ENCODE assay signal across 15 cellular contexts in genomic region chr22:49147617-49148175, GRCh38.
DNase-seq lines count a peak whose midpoint lies in the region; ATAC-seq and TF ChIP-seq lines count a peak whose summit lies in the region.
"Had no signal": no experiment of that assay in that cellular context is flagged by ENCODE, and none has a peak within 500 bp of the region (broad histone marks: within the 10 kb centered on the region; RNA-seq: fewer than 3 reads in every experiment).

No MANE protein-coding gene starts in this region.

- H3K27ac ChIP-seq in right cardiac atrium (ENCODE audit: low read length) (no peak overlapping the region), neural progenitor cell (no peak overlapping the region), sigmoid colon (no peak overlapping the region)

- H3K9me3 ChIP-seq in right cardiac atrium (ENCODE audit: control insufficient read depth, low read length) (no peaks in the 10 kb centered on the region), neural progenitor cell (ENCODE audit: low read depth) (no peaks in the 10 kb centered on the region), sigmoid colon (no peaks in the 10 kb centered on the region)
- H3K9me3 ChIP-seq: Caco-2, HAP-1 had no signal

- H3K79me2 ChIP-seq in neural progenitor cell (ENCODE audit: low read depth): no peaks in the 10 kb centered on the region

- peak overlapping the region; percentile 90 for H3K27ac Mint-ChIP-seq in neural progenitor cell
- H3K27ac Mint-ChIP-seq: CD4-positive, alpha-beta memory T cell; HFFc6 had no signal

- 69% methylated on average over 15 of the region's 15 CpGs for WGBS in right cardiac atrium
- WGBS in sigmoid colon, 2 donors: 78 to 84% methylated on average over 15 of the region's 15 CpGs

- no peak overlapping the region for H3K4me3 Mint-ChIP-seq in neural progenitor cell
- H3K4me3 Mint-ChIP-seq: CD4-positive, alpha-beta memory T cell; HFFc6 had no signal

- H3K36me3 ChIP-seq in neural progenitor cell: no peaks in the 10 kb centered on the region
- H3K36me3 ChIP-seq in sigmoid colon: no peaks in the 10 kb centered on the region
- H3K36me3 ChIP-seq: HAP-1 had no signal

- DNase-seq in cardiac septum (ENCODE audit: low spot score) (peak; percentile 50), right cardiac atrium (no peak), islet precursor cell (peak; percentile 42), neural progenitor cell (ENCODE audit: low spot score) (no peak), sigmoid colon (no peak), glomerular visceral epithelial cell (ENCODE audit: extremely low spot score) (no peak)
- DNase-seq: C1 segment of cervical spinal cord; Caco-2; CD4-positive, alpha-beta memory T cell; DMS153; DND-41; GOT3; HFFc6 had no signal

- H3F3A ChIP-seq in neural progenitor cell (ENCODE audit: low read depth): no peaks in the 10 kb centered on the region

- intact Hi-C loops in cardiac septum (cut with DNase I) (no loop called here), right cardiac atrium (cut with DNase I) (loop anchor here in 1 of 4 donors (10.0 kb wide), 1 partner anchor 63 kb away; no protein-coding TSS in a partner anchor), sigmoid colon (cut with DNase I) (no loop called here)

- H3K4me2 ChIP-seq in neural progenitor cell: no peak overlapping the region

- no peak for ATAC-seq in right cardiac atrium
- no peak for ATAC-seq in HG02678 (IDR thresholded peaks at IDR 0.05; ENCODE audit: unreplicated experiment)

- H3K4me1 ChIP-seq in right cardiac atrium (ENCODE audit: control insufficient read depth, insufficient read depth, low read length) (no peaks in the 10 kb centered on the region), neural progenitor cell (peaks cover 15% of the 10 kb centered on the region), sigmoid colon (no peaks in the 10 kb centered on the region)
- H3K4me1 ChIP-seq: Caco-2, HAP-1 had no signal

- H4K20me1 ChIP-seq in neural progenitor cell (ENCODE audit: low read depth): no peaks in the 10 kb centered on the region

- TF ChIP-seq CTCF in neural progenitor cell (IDR thresholded peaks at IDR 0.05): no peak
- TF ChIP-seq CTCF in sigmoid colon (IDR thresholded peaks at IDR 0.05): no peak

- no peak for TF ChIP-seq EP300 in sigmoid colon (IDR thresholded peaks at IDR 0.05)

- H3K36me3 Mint-ChIP-seq in neural progenitor cell: no peaks in the 10 kb centered on the region
- H3K36me3 Mint-ChIP-seq: CD4-positive, alpha-beta memory T cell had no signal

- H3K27me3 Mint-ChIP-seq in neural progenitor cell (ENCODE audit: insufficient read depth, low read depth): peaks cover 6% of the 10 kb centered on the region

- H3K9me3 Mint-ChIP-seq in neural progenitor cell: peaks cover 2% of the 10 kb centered on the region
- H3K9me3 Mint-ChIP-seq: CD4-positive, alpha-beta memory T cell had no signal

- H3K4me3 ChIP-seq in right cardiac atrium (ENCODE audit: low read length) (no peak overlapping the region), neural progenitor cell (no peak overlapping the region), sigmoid colon (no peak overlapping the region)
- H3K4me3 ChIP-seq: HAP-1 had no signal

- H3K27me3 ChIP-seq in right cardiac atrium (ENCODE audit: control insufficient read depth, insufficient read depth) (peaks cover 3% of the 10 kb centered on the region), neural progenitor cell (no peaks in the 10 kb centered on the region), sigmoid colon (peaks cover 0 to 26% (median 0%) of the 10 kb centered on the region in 3 donors)

- peaks cover 21% of the 10 kb centered on the region for H3K4me1 Mint-ChIP-seq in neural progenitor cell

- TF ChIP-seq POLR2A in sigmoid colon (IDR thresholded peaks at IDR 0.05): no peak

- H2AFZ ChIP-seq in neural progenitor cell (replicated peaks): no peak overlapping the region

- no peak overlapping the region for H3K9ac ChIP-seq in neural progenitor cell

Comparison
In these comparisons a context has a peak if more than half of its experiments do, and no peak if none do; other contexts are left out.
1. DNase-seq: peak in cardiac septum (single experiment) and islet precursor cell (single experiment); none in right cardiac atrium (0 of 3), neural progenitor cell (single experiment), sigmoid colon (single experiment) and glomerular visceral epithelial cell (single experiment).